In the genomic region with DNA sequence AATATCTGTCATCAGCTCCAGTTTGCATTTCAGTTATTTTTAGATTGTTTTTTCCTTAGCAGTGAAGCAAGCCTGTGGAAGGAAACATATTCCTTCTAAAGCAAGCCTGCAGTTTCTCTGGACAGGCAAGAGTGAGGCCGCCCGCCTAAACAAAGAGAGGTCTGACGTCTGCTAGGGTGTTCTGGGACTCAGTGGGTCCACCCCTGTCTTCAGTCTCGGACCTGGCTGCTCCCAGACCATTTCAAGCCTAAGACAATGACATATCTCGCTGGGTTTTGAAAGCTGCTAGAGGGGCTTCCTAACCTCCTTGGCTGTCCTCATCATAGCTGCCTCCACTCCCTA, we compare ENCODE assay signal across 24 cellular contexts. TPM values are rescaled to one million over a fixed set of nuclear protein-coding genes. Genes with fewer than 3 reads are reported as not detected.
A peak's percentile ranks its signal among the peaks of the same experiment; 100 is the strongest.
DNase-seq lines count a peak whose midpoint lies in the region; ATAC-seq and TF ChIP-seq lines count a peak whose summit lies in the region.
"Had no signal": no experiment of that assay in that cellular context is flagged by ENCODE, and none has a peak within 500 bp of the region (broad histone marks: within the 10 kb centered on the region; RNA-seq: fewer than 3 reads in every experiment).

No MANE protein-coding gene starts in this region.

- H3K27ac ChIP-seq in GM23338 (ENCODE audit: low read depth) (no peak overlapping the region), ascending aorta (peak overlapping the region; percentile 72 to 79), left ventricle myocardium inferior (replicated peaks) (peak overlapping the region; percentile 78), sigmoid colon (no peak overlapping the region), psoas muscle (no peak overlapping the region)
- H3K27ac ChIP-seq: brain microvascular endothelial cell, foreskin keratinocyte had no signal

- peaks cover 2% of the 10 kb centered on the region; the same call in 1 of the 3 replicates for H3K9me3 Mint-ChIP-seq in GM23338
- H3K9me3 Mint-ChIP-seq: activated T-cell treated with anti-CD3 and anti-CD28 coated beads, Interleukin-2, amount 50 U/mL, for 4 hours; CD4-positive, alpha-beta T cell; HFFc6 had no signal

- no peaks in the 10 kb centered on the region for H3K9me2 ChIP-seq in GM23338 (ENCODE audit: insufficient read depth)

- H3F3A ChIP-seq in GM23338 (replicated peaks; ENCODE audit: low read depth) = no peaks in the 10 kb centered on the region

- H3K36me3 Mint-ChIP-seq in GM23338 (ENCODE audit: low read depth) = no peaks in the 10 kb centered on the region
- H3K36me3 Mint-ChIP-seq: memory B cell, WTC11 had no signal

- H3K4me1 ChIP-seq in GM23338 (ENCODE audit: insufficient read depth) (peaks cover 7% of the 10 kb centered on the region), ascending aorta (peaks cover 0 to 11% of the 10 kb centered on the region in 2 donors), left ventricle myocardium inferior (peaks cover 34% of the 10 kb centered on the region), sigmoid colon (no peaks in the 10 kb centered on the region), psoas muscle (no peaks in the 10 kb centered on the region)

- no peak for TF ChIP-seq POLR2A in sigmoid colon (IDR thresholded peaks at IDR 0.05)

- H3K4me3 Mint-ChIP-seq in GM23338 = no peak overlapping the region
- H3K4me3 Mint-ChIP-seq: activated T-cell treated with anti-CD3 and anti-CD28 coated beads, Interleukin-2, amount 50 U/mL, for 4 hours; CD4-positive, alpha-beta T cell; HFFc6; memory B cell; WTC11 had no signal

- H2AFZ ChIP-seq in GM23338 = peak overlapping the region; percentile 63

- H3K9me3 ChIP-seq in ascending aorta (no peaks in the 10 kb centered on the region), left ventricle myocardium inferior (replicated peaks) (no peaks in the 10 kb centered on the region), sigmoid colon (no peaks in the 10 kb centered on the region), psoas muscle (no peaks in the 10 kb centered on the region)

- peaks cover 6% of the 10 kb centered on the region for H3K27me3 Mint-ChIP-seq in GM23338 (ENCODE audit: insufficient read depth, low read depth, poor library complexity)
- H3K27me3 Mint-ChIP-seq: CD4-positive, alpha-beta T cell had no signal

- no peak for TF ChIP-seq EP300 in sigmoid colon (IDR thresholded peaks at IDR 0.05)

- H3K4me1 Mint-ChIP-seq in GM23338 = peaks cover 7% of the 10 kb centered on the region
- H3K4me1 Mint-ChIP-seq: memory B cell had no signal

- H3K27me3 ChIP-seq in GM23338 (ENCODE audit: insufficient read depth) (no peaks in the 10 kb centered on the region), ascending aorta (no peaks in the 10 kb centered on the region), left ventricle myocardium inferior (ENCODE audit: low read depth) (no peaks in the 10 kb centered on the region), sigmoid colon (no peaks in the 10 kb centered on the region), psoas muscle (ENCODE audit: insufficient read depth in 3 of 3, low read length in 2 of 3) (no peaks in the 10 kb centered on the region)
- H3K27me3 ChIP-seq: brain microvascular endothelial cell, foreskin keratinocyte had no signal

- TF ChIP-seq CTCF in GM23338 (conservative IDR thresholded peaks at IDR 0.05; ENCODE audit: low read depth in 2 of 2) (no peak), ascending aorta (IDR thresholded peaks at IDR 0.05) (no peak), left ventricle myocardium inferior (IDR thresholded peaks at IDR 0.05; ENCODE audit: borderline replicate concordance) (no peak), sigmoid colon (IDR thresholded peaks at IDR 0.05) (no peak), psoas muscle (IDR thresholded peaks at IDR 0.05) (no peak)

- no peak overlapping the region for H3K4me2 ChIP-seq in GM23338

- H3K27ac Mint-ChIP-seq in GM23338 = no peak overlapping the region
- H3K27ac Mint-ChIP-seq: CD4-positive, alpha-beta T cell; HFFc6; memory B cell; WTC11 had no signal

- no peaks in the 10 kb centered on the region for H4K20me1 ChIP-seq in GM23338 (replicated peaks; ENCODE audit: insufficient read depth)

- 79 to 92% methylated on average over 5 of the region's 5 CpGs for WGBS in sigmoid colon, 2 donors
- WGBS in psoas muscle, 3 donors = 50 to 88% (median 82%) methylated on average over 5 of the region's 5 CpGs

- no peaks in the 10 kb centered on the region for H3K79me2 ChIP-seq in GM23338 (replicated peaks; ENCODE audit: insufficient read depth)

- intact Hi-C loops in ascending aorta (cut with DNase I) = no loop called here
- intact Hi-C loops in left ventricle myocardium inferior (cut with micrococcal nuclease) = no loop called here
- intact Hi-C loops in sigmoid colon (cut with DNase I) = no loop called here
- intact Hi-C loops in psoas muscle (cut with DNase I) = no loop called here

- DNase-seq in GM23338 (ENCODE audit: low spot score) = no peak
- DNase-seq in ascending aorta (ENCODE audit: low spot score in 2 of 2) = no peak
- DNase-seq in left ventricle myocardium inferior = no peak
- DNase-seq in sigmoid colon = peak; percentile 24
- DNase-seq in psoas muscle = no peak
- DNase-seq in activated CD4-positive, alpha-beta T cell treated with anti-CD3 and anti-CD28 coated beads for 1 hour = no peak
- DNase-seq: activated CD4-positive, alpha-beta T cell treated with anti-CD3 and anti-CD28 coated beads, Interleukin-2, amount 50 U/mL, for 1 hour; activated T-cell treated with anti-CD3 and anti-CD28 coated beads, Interleukin-2, amount 50 U/mL, for 4 hours; brain microvascular endothelial cell; CD4-positive, alpha-beta T cell; effector CD8-positive, alpha-beta T cell; EL; foreskin keratinocyte; HFFc6; NCI-H1092; NCI-H1694 treated with DMSO at 0.1 percent for 48 hours; NCI-H510A; SHP77 treated with DMSO at 0.1 percent for 48 hours; small intestine; stimulated activated CD8-positive, alpha-beta memory T cell treated with anti-CD3 and anti-CD28 coated beads, Interleukin-4, amount 100 ng/mL, for 48 hours had no signal

- ATAC-seq in GM23338 = no peak
- ATAC-seq in HG02763 (IDR thresholded peaks at IDR 0.05; ENCODE audit: unreplicated experiment) = no peak
- ATAC-seq in psoas muscle = no peak
- no peak for ATAC-seq in GM18519 (IDR thresholded peaks at IDR 0.05; ENCODE audit: low FRiP score, unreplicated experiment)
- ATAC-seq: activated T-cell treated with anti-CD3 and anti-CD28 coated beads, Interleukin-2, amount 50 U/mL, for 4 hours; foreskin keratinocyte; WTC11 had no signal

- H3K4me3 ChIP-seq in GM23338 (no peak overlapping the region), ascending aorta (no peak overlapping the region), left ventricle myocardium inferior (no peak overlapping the region), sigmoid colon (no peak overlapping the region), psoas muscle (no peak overlapping the region)

- H3K36me3 ChIP-seq in GM23338 (ENCODE audit: insufficient read depth) = no peaks in the 10 kb centered on the region
- no peaks in the 10 kb centered on the region for H3K36me3 ChIP-seq in ascending aorta
- H3K36me3 ChIP-seq in left ventricle myocardium inferior = no peaks in the 10 kb centered on the region
- H3K36me3 ChIP-seq in sigmoid colon = no peaks in the 10 kb centered on the region
- H3K36me3 ChIP-seq in psoas muscle (ENCODE audit: insufficient read depth in 1 of 2, low read depth in 1 of 2) = no peaks in the 10 kb centered on the region
- H3K36me3 ChIP-seq: brain microvascular endothelial cell had no signal

RNA-seq across cellular contexts. Expression of gene RNF24, which starts 36.8 kb away (rescaled TPM):
- total RNA-seq in GM23338 (2014; rRNA removed; shearing (Covaris generic)) = 6.9 and 10.0 TPM in 2 replicates
- polyA plus RNA-seq in GM23338 (2016; fragmentation: Nextera tagmentation; extraction: Ambion mirVana) (10.2 and 10.3 TPM in 2 replicates), sigmoid colon (1 to 10 TPM in 2 of 3 donors, under 1 TPM in 1; 0.60 to 4.6 (median 1.4) TPM), psoas muscle (1 to 10 TPM in 2 of 3 donors, under 1 TPM in 1; 0.48 to 1.5 (median 1.3) TPM)
- total RNA-seq in ascending aorta (12.0 TPM), left ventricle myocardium inferior (5.1 TPM), sigmoid colon (10 to 100 TPM in 2 of 4 donors, 1 to 10 TPM in 2; 5.6 to 11.0 (median 9.9) TPM), psoas muscle (1 to 10 TPM; 1.4 to 3.1 (median 2.3) TPM)

Comparison
In these comparisons a context has a peak if more than half of its experiments do, and no peak if none do; other contexts are left out.
1. H3K27ac ChIP-seq: peak in ascending aorta (2 of 2) and left ventricle myocardium inferior (single experiment); none in GM23338 (single experiment), sigmoid colon (0 of 4) and psoas muscle (single experiment).